ENCODE assay signal across 8 cellular contexts in genomic region chr16:70749681-70750601, GRCh38. TPM values are rescaled to one million over a fixed set of nuclear protein-coding genes. Genes with fewer than 3 reads are reported as not detected.
DNase-seq lines count a peak whose midpoint lies in the region; ATAC-seq and TF ChIP-seq lines count a peak whose summit lies in the region.

No MANE protein-coding gene starts in this region.

- H4K20me1 ChIP-seq in hepatocyte (ENCODE audit: insufficient read depth, poor library complexity, severe bottlenecking): no peaks in the 10 kb centered on the region

- peak; percentile 23 for ATAC-seq in sciatic nerve
- no peak for ATAC-seq in GM19397 (IDR thresholded peaks at IDR 0.05; ENCODE audit: unreplicated experiment)

- intact Hi-C loops in sciatic nerve (cut with DNase I): no loop called here

- H3K79me2 ChIP-seq in hepatocyte: no peaks in the 10 kb centered on the region

- TF ChIP-seq CTCF in WI38 (IDR thresholded peaks at IDR 0.05; ENCODE audit: low read depth, low read length) (no peak), hepatocyte (IDR thresholded peaks at IDR 0.05; ENCODE audit: poor library complexity) (no peak)

- H3K27ac ChIP-seq in hepatocyte: peak overlapping the region; percentile 96

- no peak overlapping the region for H2AFZ ChIP-seq in hepatocyte

- H3K36me3 ChIP-seq in hepatocyte (replicated peaks; ENCODE audit: insufficient read depth, low read depth) (no peaks in the 10 kb centered on the region), MG63 (no peaks in the 10 kb centered on the region)

- H3K9me3 ChIP-seq in hepatocyte (ENCODE audit: low read depth) (no peaks in the 10 kb centered on the region), MG63 (no peaks in the 10 kb centered on the region)

- peak; percentile 61 for DNase-seq in G401 (ENCODE audit: low spot score)
- DNase-seq in hepatocyte (ENCODE audit: low spot score): no peak
- DNase-seq in sciatic nerve (ENCODE audit: low spot score): no peak
- DNase-seq in Kasumi-1 (lab: John Stamatoyannopoulos, UW): no peak
- no peak for DNase-seq in MG63
- no peak for DNase-seq in NCI-H2107 (lab: John Stamatoyannopoulos, UW)

- in situ Hi-C loops in G401 (cut with HindIII; ENCODE audit: low sequenced_read_pairs): no loop called here

- no peaks in the 10 kb centered on the region for H3K27me3 ChIP-seq in hepatocyte
- H3K27me3 ChIP-seq in MG63: no peaks in the 10 kb centered on the region

- peak overlapping the region; percentile 10; the same call in 1 of the 2 replicates for H3K4me3 ChIP-seq in WI38 (ENCODE audit: low read depth, low read length)
- no peak overlapping the region for H3K4me3 ChIP-seq in hepatocyte
- H3K4me3 ChIP-seq in MG63: no peak overlapping the region

- no peak overlapping the region for H3K4me2 ChIP-seq in hepatocyte

- WGBS in hepatocyte (ENCODE audit: low lambda C conversion rate, missing lambda C conversion rate): 89% methylated on average over 16 of the region's 16 CpGs

- H3K9me2 ChIP-seq in hepatocyte (replicated peaks; ENCODE audit: insufficient read depth): no peaks in the 10 kb centered on the region

- peaks cover 44% of the 10 kb centered on the region for H3K4me1 ChIP-seq in hepatocyte (ENCODE audit: insufficient read depth)

RNA-seq across cellular contexts. Expression of gene VAC14, which starts 51.0 kb away (rescaled TPM):
- total RNA-seq in G401 (2014; rRNA removed; shearing (Covaris generic)): 66.8 and 69.2 TPM in 2 replicates
- 34.5 and 35.8 TPM in 2 replicates for total RNA-seq in hepatocyte
- polyA plus RNA-seq in hepatocyte: 49.4 and 51.4 TPM in 2 replicates
- total RNA-seq in sciatic nerve: 26.2 TPM
- 8.9 and 15.4 TPM in 2 replicates for total RNA-seq in MG63 (2014; rRNA removed; shearing (Covaris generic); ENCODE audit: low replicate concordance)
